ENCODE assay signal across 10 cellular contexts in the genomic region with DNA sequence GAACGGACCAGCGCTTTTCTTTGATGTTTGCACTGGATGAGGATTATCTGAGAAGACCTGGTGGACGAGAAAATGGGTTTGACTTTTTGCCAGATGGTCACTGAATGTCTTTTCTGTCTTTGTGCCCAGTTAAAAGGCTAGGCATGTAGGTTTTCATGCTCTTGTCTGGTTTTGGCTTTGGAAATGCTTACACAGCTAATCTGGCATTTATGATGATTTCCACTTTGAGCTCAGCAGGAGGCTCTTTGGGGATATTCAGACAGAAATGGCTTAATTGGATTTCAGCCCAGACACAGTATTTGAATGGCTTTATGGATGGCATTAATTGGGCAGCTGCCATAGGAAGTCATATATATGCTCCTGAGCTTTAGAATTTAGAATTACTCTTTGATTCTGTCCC. TPM values are rescaled to one million over a fixed set of nuclear protein-coding genes. Genes with fewer than 3 reads are reported as not detected.
DNase-seq lines count a peak whose midpoint lies in the region; ATAC-seq and TF ChIP-seq lines count a peak whose summit lies in the region.
"Had no signal": no experiment of that assay in that cellular context is flagged by ENCODE, and none has a peak within 500 bp of the region (broad histone marks: within the 10 kb centered on the region; RNA-seq: fewer than 3 reads in every experiment).

No MANE protein-coding gene starts in this region.

- no peak overlapping the region for H3K4me3 ChIP-seq in neutrophil (ENCODE audit: low read depth in 1 of 2, low read length in 1 of 2)

- DNase-seq in T-helper 2 cell treated with Interferon-gamma antibody and Interleukin-4, amounts not matched to agents 5 μg/mL and 100 μg/mL, for 36 hours (ENCODE audit: low spot score): no peak
- no peak for DNase-seq in T-helper 2 cell
- DNase-seq in NCI-H2029 treated with DMSO at 0.1 percent for 48 hours (lab: John Stamatoyannopoulos, UW): peak; percentile 63
- DNase-seq in activated naive CD4-positive, alpha-beta T cell treated with anti-CD3 and anti-CD28 coated beads, Interleukin-2, amount 50 U/mL, for 72 hours (ENCODE audit: low spot score in 2 of 2): no peak
- no peak for DNase-seq in AG08395 (ENCODE audit: low spot score)
- no peak for DNase-seq in iPS-NIHi7 (ENCODE audit: extremely low spot score)
- DNase-seq: ACHN; NK-92 treated with Interleukin-12 subunit alpha and Interleukin-12 subunit beta, amount 100 ng/mL, for 24 hours had no signal

- peaks cover 88 to 91% of the 10 kb centered on the region in 2 experiments for H3K4me1 ChIP-seq in neutrophil (ENCODE audit: control insufficient read depth in 1 of 2, insufficient read depth in 1 of 2, low read depth in 1 of 2, low read length in 1 of 2)

- no peaks in the 10 kb centered on the region for H3K9me3 ChIP-seq in neutrophil

- peak overlapping the region; percentile 94 for H3K27ac ChIP-seq in neutrophil

- peaks cover 46% of the 10 kb centered on the region for H3K36me3 Mint-ChIP-seq in T-helper 2 cell treated with Interferon-gamma antibody and Interleukin-4, amounts not matched to agents 5 μg/mL and 100 μg/mL, for 36 hours (ENCODE audit: low read depth)
- peaks cover 24 to 63% of the 10 kb centered on the region in 2 donors for H3K36me3 Mint-ChIP-seq in activated naive CD4-positive, alpha-beta T cell treated with anti-CD3 and anti-CD28 coated beads, Interleukin-2, amount 50 U/mL, for 72 hours

- no peaks in the 10 kb centered on the region for H3K27me3 ChIP-seq in neutrophil

- H3K27me3 Mint-ChIP-seq in T-helper 2 cell treated with Interferon-gamma antibody and Interleukin-4, amounts not matched to agents 5 μg/mL and 100 μg/mL, for 36 hours (ENCODE audit: low read depth): no peaks in the 10 kb centered on the region

- peaks cover 74% of the 10 kb centered on the region for H3K4me1 Mint-ChIP-seq in T-helper 2 cell treated with Interferon-gamma antibody and Interleukin-4, amounts not matched to agents 5 μg/mL and 100 μg/mL, for 36 hours (ENCODE audit: low read depth)

- TF ChIP-seq CTCF in neutrophil (IDR thresholded peaks at IDR 0.05): no peak

- H3K36me3 ChIP-seq in neutrophil: no peaks in the 10 kb centered on the region

- peak overlapping the region; percentile 5 for H3K4me3 Mint-ChIP-seq in T-helper 2 cell treated with Interferon-gamma antibody and Interleukin-4, amounts not matched to agents 5 μg/mL and 100 μg/mL, for 36 hours

- ATAC-seq in activated naive CD4-positive, alpha-beta T cell treated with anti-CD3 and anti-CD28 coated beads, Interleukin-2, amount 50 U/mL, for 72 hours: no peak
- ATAC-seq in GM18498 (IDR thresholded peaks at IDR 0.05; ENCODE audit: unreplicated experiment): no peak

- peak overlapping the region; percentile 60 for H3K27ac Mint-ChIP-seq in T-helper 2 cell treated with Interferon-gamma antibody and Interleukin-4, amounts not matched to agents 5 μg/mL and 100 μg/mL, for 36 hours
- H3K27ac Mint-ChIP-seq in activated naive CD4-positive, alpha-beta T cell treated with anti-CD3 and anti-CD28 coated beads, Interleukin-2, amount 50 U/mL, for 72 hours: peak overlapping the region; percentile 15 to 94

- no peaks in the 10 kb centered on the region for H3K9me3 Mint-ChIP-seq in T-helper 2 cell treated with Interferon-gamma antibody and Interleukin-4, amounts not matched to agents 5 μg/mL and 100 μg/mL, for 36 hours
- no peaks in the 10 kb centered on the region for H3K9me3 Mint-ChIP-seq in activated naive CD4-positive, alpha-beta T cell treated with anti-CD3 and anti-CD28 coated beads, Interleukin-2, amount 50 U/mL, for 72 hours

RNA-seq across cellular contexts. Expression of a gene that starts 59.6 kb away (rescaled TPM):
- 10 to 100 TPM; 89.3 to 98.5 TPM for total RNA-seq in activated naive CD4-positive, alpha-beta T cell treated with anti-CD3 and anti-CD28 coated beads, Interleukin-2, amount 50 U/mL, for 72 hours
